In genomic region chr5:112793201-112793600, GRCh38 we compare ENCODE assay signal across 30 cellular contexts. TPM values are rescaled to one million over a fixed set of nuclear protein-coding genes. Genes with fewer than 3 reads are reported as not detected.
A peak's percentile ranks its signal among the peaks of the same experiment; 100 is the strongest.
DNase-seq lines count a peak whose midpoint lies in the region; ATAC-seq and TF ChIP-seq lines count a peak whose summit lies in the region.
"Had no signal": no experiment of that assay in that cellular context is flagged by ENCODE, and none has a peak within 500 bp of the region (broad histone marks: within the 10 kb centered on the region; RNA-seq: fewer than 3 reads in every experiment).

No MANE protein-coding gene starts in this region.

- no peak overlapping the region for H3K9ac ChIP-seq in HUES64 (ENCODE audit: low read depth, low read length)
- H3K9ac ChIP-seq in mesenchymal stem cell (ENCODE audit: low read length): no peak overlapping the region

- WGBS in HUES64: no CpG with 5 or more reads among the region's 2 CpGs
- 100% methylated on average over 1 of the region's 2 CpGs for WGBS in mesenchymal stem cell

- H3K36me3 ChIP-seq in HUES64 (ENCODE audit: insufficient read depth, low read length) (peaks cover 26% of the 10 kb centered on the region), mesenchymal stem cell (ENCODE audit: control insufficient read depth in 1 of 2, insufficient read depth in 2 of 2, low read depth in 1 of 2, low read length in 2 of 2) (peaks cover 21 to 56% of the 10 kb centered on the region in 2 experiments)
- H3K36me3 ChIP-seq: uterus had no signal

- no peak overlapping the region for H4K8ac ChIP-seq in mesenchymal stem cell (ENCODE audit: low read length)

- no peak overlapping the region for H3K14ac ChIP-seq in mesenchymal stem cell (ENCODE audit: low read length in 2 of 2)

- DNase-seq in AG10803 (ENCODE audit: low read depth) (peak; percentile 11), mesenchymal stem cell (no peak)
- no peak for DNase-seq in central memory CD8-positive, alpha-beta T cell (ENCODE audit: low spot score in 2 of 2)
- no peak for DNase-seq in naive thymus-derived CD8-positive, alpha-beta T cell
- no peak for DNase-seq in stimulated activated CD8-positive, alpha-beta memory T cell treated with anti-CD3 and anti-CD28 coated beads, Interleukin-4, amount 100 ng/mL, for 48 hours
- DNase-seq: 8988T; activated CD8-positive, alpha-beta memory T cell treated with anti-CD3 and anti-CD28 coated beads, Interleukin-2, amount 50 U/mL, for 48 hours; activated CD8-positive, alpha-beta T cell treated with anti-CD3 and anti-CD28 coated beads for 36 hours; activated naive CD4-positive, alpha-beta T cell treated with anti-CD3 and anti-CD28 coated beads, Interleukin-2, amount 50 U/mL, for 16 hours; DMS79 treated with DMSO at 0.1 percent for 48 hours; esophagus squamous epithelium; foreskin keratinocyte; GDM1; head of caudate nucleus; kidney glomerular epithelial cell; NCI-H146; NCI-H2107; NCI-H748 treated with DMSO at 0.1 percent for 48 hours; SIG-M5; stimulated activated naive CD4-positive, alpha-beta T cell treated with Interleukin-2 at 50 U/mL for 16 hours; uterus had no signal

- H3K9me3 Mint-ChIP-seq in central memory CD8-positive, alpha-beta T cell: no peaks in the 10 kb centered on the region
- H3K9me3 Mint-ChIP-seq in naive thymus-derived CD8-positive, alpha-beta T cell: no peaks in the 10 kb centered on the region
- H3K9me3 Mint-ChIP-seq: activated CD8-positive, alpha-beta T cell treated with anti-CD3 and anti-CD28 coated beads for 36 hours; activated T-helper 17 cell treated with anti-CD3 and anti-CD28 coated beads, Interleukin-2, amount 50 U/mL, for 72 hours; nephron; T-helper 2 cell treated with Interferon-gamma antibody and Interleukin-4, amounts not matched to agents 5 μg/mL and 100 μg/mL, for 36 hours had no signal

- TF ChIP-seq CTCF in AG10803 (conservative IDR thresholded peaks at IDR 0.05; ENCODE audit: low read length): no peak

- no peak overlapping the region for H2BK15ac ChIP-seq in mesenchymal stem cell (ENCODE audit: low read depth, poor library complexity, severe bottlenecking)

- H2AK5ac ChIP-seq in mesenchymal stem cell (ENCODE audit: low read length, severe bottlenecking): no peak overlapping the region

- no peak overlapping the region for H4K91ac ChIP-seq in mesenchymal stem cell (ENCODE audit: low read length)

- no peaks in the 10 kb centered on the region for H3K4me1 Mint-ChIP-seq in central memory CD8-positive, alpha-beta T cell
- peaks cover 0 to 20% (median 0%) of the 10 kb centered on the region in 4 donors for H3K4me1 Mint-ChIP-seq in naive thymus-derived CD8-positive, alpha-beta T cell
- H3K4me1 Mint-ChIP-seq: activated T-helper 17 cell treated with anti-CD3 and anti-CD28 coated beads, Interleukin-2, amount 50 U/mL, for 72 hours; nephron had no signal

- H3K4me1 ChIP-seq in HUES64 (ENCODE audit: insufficient read depth, low read length) (peaks cover 39% of the 10 kb centered on the region), mesenchymal stem cell (ENCODE audit: control insufficient read depth, insufficient read depth, low read depth, low read length) (no peaks in the 10 kb centered on the region)
- H3K4me1 ChIP-seq: esophagus squamous epithelium, foreskin keratinocyte, uterus had no signal

- H3K18ac ChIP-seq in mesenchymal stem cell (ENCODE audit: low read depth in 1 of 2, low read length in 2 of 2): no peak overlapping the region

- no peak overlapping the region for H3K4ac ChIP-seq in mesenchymal stem cell (ENCODE audit: low read depth in 1 of 2, low read length in 2 of 2)

- peaks cover 6% of the 10 kb centered on the region for H3K79me1 ChIP-seq in mesenchymal stem cell (replicated peaks; ENCODE audit: low read length, poor library complexity, severe bottlenecking)

- no peak overlapping the region for H3K4me3 Mint-ChIP-seq in central memory CD8-positive, alpha-beta T cell
- H3K4me3 Mint-ChIP-seq in naive thymus-derived CD8-positive, alpha-beta T cell: no peak overlapping the region
- H3K4me3 Mint-ChIP-seq: activated CD8-positive, alpha-beta T cell treated with anti-CD3 and anti-CD28 coated beads for 36 hours; activated T-helper 17 cell treated with anti-CD3 and anti-CD28 coated beads, Interleukin-2, amount 50 U/mL, for 72 hours; nephron; T-helper 2 cell treated with Interferon-gamma antibody and Interleukin-4, amounts not matched to agents 5 μg/mL and 100 μg/mL, for 36 hours had no signal

- H3K27me3 ChIP-seq in HUES64 (ENCODE audit: insufficient read depth, low read length) (no peaks in the 10 kb centered on the region), mesenchymal stem cell (ENCODE audit: control insufficient read depth in 1 of 2, insufficient read depth in 1 of 2, low read length in 2 of 2) (no peaks in the 10 kb centered on the region)
- H3K27me3 ChIP-seq: esophagus squamous epithelium, foreskin keratinocyte, uterus had no signal

- H3K23ac ChIP-seq in mesenchymal stem cell (ENCODE audit: low read length in 2 of 2): no peak overlapping the region

- no peaks in the 10 kb centered on the region for H3K9me3 ChIP-seq in HUES64 (ENCODE audit: insufficient read depth, low read depth, low read length)
- no peaks in the 10 kb centered on the region for H3K9me3 ChIP-seq in mesenchymal stem cell (ENCODE audit: control insufficient read depth, low read length)
- H3K9me3 ChIP-seq: esophagus squamous epithelium, thoracic aorta, uterus had no signal

- no peak overlapping the region for H2AFZ ChIP-seq in mesenchymal stem cell (ENCODE audit: low read depth, low read length)

- H3K36me3 Mint-ChIP-seq in central memory CD8-positive, alpha-beta T cell (ENCODE audit: insufficient read depth): peaks cover 24% of the 10 kb centered on the region
- H3K36me3 Mint-ChIP-seq in naive thymus-derived CD8-positive, alpha-beta T cell: peaks cover 14 to 70% (median 25%) of the 10 kb centered on the region in 3 donors

- POLR2A ChIA-PET in naive thymus-derived CD8-positive, alpha-beta T cell (lab: Charles Lee): no interaction called here

- H2BK12ac ChIP-seq in mesenchymal stem cell (ENCODE audit: low read length in 2 of 2): no peak overlapping the region

- H3K27ac Mint-ChIP-seq in central memory CD8-positive, alpha-beta T cell (ENCODE audit: low read depth): peak overlapping the region; percentile 42
- H3K27ac Mint-ChIP-seq in naive thymus-derived CD8-positive, alpha-beta T cell: peak overlapping the region in 1 of 10 donors; percentile 40
- H3K27ac Mint-ChIP-seq: activated CD8-positive, alpha-beta T cell treated with anti-CD3 and anti-CD28 coated beads for 36 hours; activated T-helper 17 cell treated with anti-CD3 and anti-CD28 coated beads, Interleukin-2, amount 50 U/mL, for 72 hours; nephron; T-helper 2 cell treated with Interferon-gamma antibody and Interleukin-4, amounts not matched to agents 5 μg/mL and 100 μg/mL, for 36 hours had no signal

- no peak overlapping the region for H3K4me2 ChIP-seq in mesenchymal stem cell (ENCODE audit: low read length, poor library complexity, severe bottlenecking)

- peak overlapping the region; percentile 68 for H3K27ac ChIP-seq in HUES64 (ENCODE audit: low read depth, low read length)
- peak overlapping the region; percentile 43 for H3K27ac ChIP-seq in mesenchymal stem cell (ENCODE audit: low read length, poor library complexity, severe bottlenecking)
- H3K27ac ChIP-seq: coronary artery, esophagus squamous epithelium, foreskin keratinocyte, skin epidermis, thoracic aorta, uterus had no signal

- H3K4me3 ChIP-seq in AG10803 (ENCODE audit: low read length) (no peak overlapping the region), HUES64 (ENCODE audit: low read length) (no peak overlapping the region), mesenchymal stem cell (ENCODE audit: insufficient read depth in 1 of 2, low read depth in 1 of 2, low read length in 2 of 2) (no peak overlapping the region)
- H3K4me3 ChIP-seq: coronary artery, esophagus squamous epithelium, skin epidermis, thoracic aorta, uterus had no signal

- no peaks in the 10 kb centered on the region for H3K27me3 Mint-ChIP-seq in central memory CD8-positive, alpha-beta T cell
- H3K27me3 Mint-ChIP-seq in naive thymus-derived CD8-positive, alpha-beta T cell: no peaks in the 10 kb centered on the region
- H3K27me3 Mint-ChIP-seq: activated CD8-positive, alpha-beta T cell treated with anti-CD3 and anti-CD28 coated beads for 36 hours; activated T-helper 17 cell treated with anti-CD3 and anti-CD28 coated beads, Interleukin-2, amount 50 U/mL, for 72 hours had no signal

- no peak overlapping the region for H2BK5ac ChIP-seq in mesenchymal stem cell (ENCODE audit: low read depth, low read length, poor library complexity, severe bottlenecking)

- ATAC-seq in central memory CD8-positive, alpha-beta T cell (replicated peaks; ENCODE audit: extremely low read depth, poor library complexity, severe bottlenecking): no peak
- ATAC-seq in naive thymus-derived CD8-positive, alpha-beta T cell: no peak
- ATAC-seq in GM19324 (IDR thresholded peaks at IDR 0.05; ENCODE audit: low FRiP score, unreplicated experiment) (no peak), HG02623 (IDR thresholded peaks at IDR 0.05; ENCODE audit: unreplicated experiment) (no peak)
- ATAC-seq: activated CD8-positive, alpha-beta T cell treated with anti-CD3 and anti-CD28 coated beads for 36 hours; activated T-helper 17 cell treated with anti-CD3 and anti-CD28 coated beads, Interleukin-2, amount 50 U/mL, for 72 hours; foreskin keratinocyte had no signal

- H2BK120ac ChIP-seq in mesenchymal stem cell (ENCODE audit: low read depth, low read length): no peak overlapping the region

RNA-seq across cellular contexts. Expression of gene APC, which starts 55.5 kb away (rescaled TPM):
- polyA plus RNA-seq in HUES64 (2013, experiment 1 of 2): 17.6 TPM
- polyA plus RNA-seq in HUES64 (2013, experiment 2 of 2): 17.9 TPM
- 14.8 TPM for polyA plus RNA-seq in mesenchymal stem cell (2013, experiment 1 of 2)
- 14.9 TPM for polyA plus RNA-seq in mesenchymal stem cell (2013, experiment 2 of 2)
- 10 to 100 TPM; 44.4 to 47.9 TPM for total RNA-seq in naive thymus-derived CD8-positive, alpha-beta T cell
- 10 to 100 TPM; 16.6 to 23.7 (median 16.6) TPM for polyA plus RNA-seq in naive thymus-derived CD8-positive, alpha-beta T cell
